Comparison of ENCODE assay signal across 27 cellular contexts in genomic region chr2:41038408-41038807, GRCh38.
DNase-seq lines count a peak whose midpoint lies in the region; ATAC-seq, FAIRE-seq and TF ChIP-seq lines count a peak whose summit lies in the region.
"Had no signal": no experiment of that assay in that cellular context is flagged by ENCODE, and none has a peak within 500 bp of the region (broad histone marks: within the 10 kb centered on the region; RNA-seq: fewer than 3 reads in every experiment).

No MANE protein-coding gene starts in this region.

- TF ChIP-seq CTCF in A549 (IDR thresholded peaks at IDR 0.05) (no peak), bronchial epithelial cell (IDR thresholded peaks at IDR 0.05; ENCODE audit: insufficient read depth, low read length, severe bottlenecking) (no peak), hepatocyte (IDR thresholded peaks at IDR 0.05; ENCODE audit: poor library complexity) (no peak), A673 (conservative IDR thresholded peaks at IDR 0.05; ENCODE audit: low read depth, low read length) (no peak)

- H3K4me3 Mint-ChIP-seq in activated CD8-positive, alpha-beta memory T cell treated with anti-CD3 and anti-CD28 coated beads, Interleukin-2, amount 10 ng/mL, durations not matched to agents 7 days and 5 days: no peak overlapping the region
- H3K4me3 Mint-ChIP-seq: activated B cell treated with CpG ODN at 0.5 μM for 24 hours; activated CD8-positive, alpha-beta T cell treated with anti-CD3 and anti-CD28 coated beads for 36 hours; activated T-cell treated with anti-CD3 and anti-CD28 coated beads, Interleukin-2, amount 50 U/mL, for 4 hours; CD4-positive, CD25-positive, alpha-beta regulatory T cell; mesothelial cell of epicardium; nephron; stimulated activated naive B cell treated with anti-CD40 and anti-IgM and Interleukin-4, amounts not matched to agents 10 μg/mL and 1 μg/mL and 100 μg/mL, for 72 hours; T-helper 1 cell treated with Interleukin-12 subunit alpha and Interleukin-12 subunit beta and Interleukin-4 antibody, amounts not matched to agents 30 μg/mL and 1 μg/mL, for 36 hours had no signal

- no peak overlapping the region for H2AFZ ChIP-seq in hepatocyte

- H3K9me2 ChIP-seq in hepatocyte (replicated peaks; ENCODE audit: insufficient read depth): no peaks in the 10 kb centered on the region

- BruUV-seq in A673 (replicated peaks; lab: Mats Ljungman, UMichigan): no TSS peak

- H3K9me3 Mint-ChIP-seq in activated CD8-positive, alpha-beta memory T cell treated with anti-CD3 and anti-CD28 coated beads, Interleukin-2, amount 10 ng/mL, durations not matched to agents 7 days and 5 days (ENCODE audit: low read depth): peaks cover 4% of the 10 kb centered on the region
- H3K9me3 Mint-ChIP-seq: activated B cell treated with CpG ODN at 0.5 μM for 24 hours; nephron; stimulated activated naive B cell treated with anti-CD40 and anti-IgM and Interleukin-4, amounts not matched to agents 10 μg/mL and 1 μg/mL and 100 μg/mL, for 72 hours; T-helper 1 cell treated with Interleukin-12 subunit alpha and Interleukin-12 subunit beta and Interleukin-4 antibody, amounts not matched to agents 30 μg/mL and 1 μg/mL, for 36 hours had no signal

- H3K4me1 ChIP-seq in A549: no peaks in the 10 kb centered on the region
- peaks cover 6% of the 10 kb centered on the region for H3K4me1 ChIP-seq in hepatocyte (ENCODE audit: insufficient read depth)
- no peaks in the 10 kb centered on the region for H3K4me1 ChIP-seq in A673 (ENCODE audit: insufficient read depth, low read length, poor library complexity, severe bottlenecking)

- H3K27ac ChIP-seq in A549 (no peak overlapping the region), hepatocyte (peak overlapping the region; percentile 29), A673 (ENCODE audit: low read depth, low read length, poor library complexity, severe bottlenecking) (no peak overlapping the region)
- H3K27ac ChIP-seq: cardiac muscle cell had no signal

- H3K4me2 ChIP-seq in A549 (no peak overlapping the region), hepatocyte (no peak overlapping the region)

- H3K27ac Mint-ChIP-seq in activated CD8-positive, alpha-beta memory T cell treated with anti-CD3 and anti-CD28 coated beads, Interleukin-2, amount 10 ng/mL, durations not matched to agents 7 days and 5 days: no peak overlapping the region
- H3K27ac Mint-ChIP-seq: activated B cell treated with CpG ODN at 0.5 μM for 24 hours; activated CD8-positive, alpha-beta T cell treated with anti-CD3 and anti-CD28 coated beads for 36 hours; activated naive CD4-positive, alpha-beta T cell treated with anti-CD3 and anti-CD28 coated beads, Interleukin-2, amount 50 U/mL, for 72 hours; CD4-positive, CD25-positive, alpha-beta regulatory T cell; mesothelial cell of epicardium; nephron; stimulated activated naive B cell treated with anti-CD40 and anti-IgM and Interleukin-4, amounts not matched to agents 10 μg/mL and 1 μg/mL and 100 μg/mL, for 72 hours; T-helper 1 cell treated with Interleukin-12 subunit alpha and Interleukin-12 subunit beta and Interleukin-4 antibody, amounts not matched to agents 30 μg/mL and 1 μg/mL, for 36 hours had no signal

- no peak for ATAC-seq in A549
- no peak for ATAC-seq in activated CD8-positive, alpha-beta memory T cell treated with anti-CD3 and anti-CD28 coated beads, Interleukin-2, amount 10 ng/mL, durations not matched to agents 7 days and 5 days
- ATAC-seq: activated CD8-positive, alpha-beta T cell treated with anti-CD3 and anti-CD28 coated beads for 36 hours; activated naive CD4-positive, alpha-beta T cell treated with anti-CD3 and anti-CD28 coated beads, Interleukin-2, amount 50 U/mL, for 72 hours; activated T-cell treated with anti-CD3 and anti-CD28 coated beads, Interleukin-2, amount 50 U/mL, for 4 hours; esophagus mucosa; K562; stimulated activated naive B cell treated with anti-CD40 and anti-IgM and Interleukin-4, amounts not matched to agents 10 μg/mL and 1 μg/mL and 100 μg/mL, for 72 hours had no signal

- TF ChIP-seq RAD21 in A549 (conservative IDR thresholded peaks at IDR 0.05 in 1 of 2, IDR thresholded peaks at IDR 0.05 in 1 of 2): no peak

- TF ChIP-seq POLR2A in A549 (IDR thresholded peaks at IDR 0.05; ENCODE audit: low read length): no peak

- H3K27me3 Mint-ChIP-seq in activated CD8-positive, alpha-beta memory T cell treated with anti-CD3 and anti-CD28 coated beads, Interleukin-2, amount 10 ng/mL, durations not matched to agents 7 days and 5 days: no peaks in the 10 kb centered on the region
- H3K27me3 Mint-ChIP-seq: activated B cell treated with CpG ODN at 0.5 μM for 24 hours; activated CD8-positive, alpha-beta T cell treated with anti-CD3 and anti-CD28 coated beads for 36 hours; CD4-positive, CD25-positive, alpha-beta regulatory T cell; stimulated activated naive B cell treated with anti-CD40 and anti-IgM and Interleukin-4, amounts not matched to agents 10 μg/mL and 1 μg/mL and 100 μg/mL, for 72 hours had no signal

- FAIRE-seq in A549 (lab: Jason Lieb, UNC) (peak; percentile 59), bronchial epithelial cell (lab: Jason Lieb, UNC) (no peak)
- FAIRE-seq: A204.1, K562 had no signal

- H3K4me3 ChIP-seq in A549 (no peak overlapping the region), bronchial epithelial cell (ENCODE audit: low read depth, low read length) (no peak overlapping the region), hepatocyte (no peak overlapping the region), A673 (ENCODE audit: low read depth, low read length, poor library complexity, severe bottlenecking) (no peak overlapping the region)
- H3K4me3 ChIP-seq: cardiac muscle cell, K562 had no signal

- H3K27me3 ChIP-seq in bronchial epithelial cell (ENCODE audit: control insufficient read depth, insufficient read depth, low read length) (no peaks in the 10 kb centered on the region), hepatocyte (no peaks in the 10 kb centered on the region), A673 (replicated peaks; ENCODE audit: insufficient read depth, low read depth, low read length, poor library complexity) (no peaks in the 10 kb centered on the region)
- H3K27me3 ChIP-seq: cardiac muscle cell had no signal

- no peaks in the 10 kb centered on the region for H3K9me3 ChIP-seq in A549
- no peaks in the 10 kb centered on the region for H3K9me3 ChIP-seq in hepatocyte (ENCODE audit: low read depth)
- no peaks in the 10 kb centered on the region for H3K9me3 ChIP-seq in A673 (ENCODE audit: low read depth, low read length, poor library complexity, severe bottlenecking)

- intact Hi-C loops in cardiac septum (cut with DNase I) (no loop called here), A673 (cut with micrococcal nuclease; ENCODE audit: unreplicated experiment) (no loop called here)

- H3K4me1 Mint-ChIP-seq in activated CD8-positive, alpha-beta memory T cell treated with anti-CD3 and anti-CD28 coated beads, Interleukin-2, amount 10 ng/mL, durations not matched to agents 7 days and 5 days: no peaks in the 10 kb centered on the region
- H3K4me1 Mint-ChIP-seq: activated B cell treated with CpG ODN at 0.5 μM for 24 hours; CD4-positive, CD25-positive, alpha-beta regulatory T cell; nephron; stimulated activated naive B cell treated with anti-CD40 and anti-IgM and Interleukin-4, amounts not matched to agents 10 μg/mL and 1 μg/mL and 100 μg/mL, for 72 hours had no signal

- no peak for TF ChIP-seq EP300 in A549 (IDR thresholded peaks at IDR 0.05)

- H3K36me3 ChIP-seq in bronchial epithelial cell (ENCODE audit: control insufficient read depth, insufficient read depth, low read length) (no peaks in the 10 kb centered on the region), hepatocyte (replicated peaks; ENCODE audit: insufficient read depth, low read depth) (no peaks in the 10 kb centered on the region), A673 (ENCODE audit: insufficient read depth, low read length, poor library complexity, severe bottlenecking) (no peaks in the 10 kb centered on the region)
- H3K36me3 ChIP-seq: cardiac muscle cell had no signal

- no peaks in the 10 kb centered on the region for H3K79me2 ChIP-seq in hepatocyte

- no peaks in the 10 kb centered on the region for H4K20me1 ChIP-seq in hepatocyte (ENCODE audit: insufficient read depth, poor library complexity, severe bottlenecking)

- POLR2A ChIA-PET in A549 (lab: Yijun Ruan, JAX): no interaction called here
- POLR2A ChIA-PET in A673 (lab: Charles Lee; ENCODE audit: low non-redundant PET): no interaction called here

- DNase-seq in A549 (ENCODE audit: low read depth in 1 of 2, low spot score in 1 of 2): no peak
- peak; percentile 31 for DNase-seq in HS-5 (ENCODE audit: low read depth)
- peak; percentile 70 for DNase-seq in bronchial epithelial cell (ENCODE audit: low read depth)
- peak; percentile 16 for DNase-seq in hepatocyte (ENCODE audit: low spot score)
- DNase-seq in cardiac septum (ENCODE audit: low spot score): no peak
- DNase-seq in activated CD8-positive, alpha-beta memory T cell treated with anti-CD3 and anti-CD28 coated beads, Interleukin-2, amount 10 ng/mL, durations not matched to agents 7 days and 5 days: no peak
- no peak for DNase-seq in NCI-H1417 (lab: John Stamatoyannopoulos, UW)
- DNase-seq in A673 (ENCODE audit: low spot score): no peak
- DNase-seq: activated B cell treated with CpG ODN at 0.5 μM for 24 hours; activated CD8-positive, alpha-beta T cell treated with anti-CD3 and anti-CD28 coated beads for 36 hours; activated T-cell treated with anti-CD3 and anti-CD28 coated beads, Interleukin-2, amount 50 U/mL, for 4 hours; CD4-positive, CD25-positive, alpha-beta regulatory T cell; DMS79 treated with DMSO at 0.1 percent for 48 hours; H7; hippocampal formation; kidney glomerular epithelial cell; NCI-H1048; NCI-H526 treated with DMSO at 0.1 percent for 48 hours; stimulated activated naive B cell treated with anti-CD40 and anti-IgM and Interleukin-4, amounts not matched to agents 10 μg/mL and 1 μg/mL and 100 μg/mL, for 72 hours had no signal

- H3K36me3 Mint-ChIP-seq in activated CD8-positive, alpha-beta memory T cell treated with anti-CD3 and anti-CD28 coated beads, Interleukin-2, amount 10 ng/mL, durations not matched to agents 7 days and 5 days: no peaks in the 10 kb centered on the region
- H3K36me3 Mint-ChIP-seq: activated naive CD4-positive, alpha-beta T cell treated with anti-CD3 and anti-CD28 coated beads, Interleukin-2, amount 50 U/mL, for 72 hours; CD4-positive, CD25-positive, alpha-beta regulatory T cell; stimulated activated naive B cell treated with anti-CD40 and anti-IgM and Interleukin-4, amounts not matched to agents 10 μg/mL and 1 μg/mL and 100 μg/mL, for 72 hours had no signal

- CTCF ChIA-PET in A549 (lab: Yijun Ruan, JAX) (no interaction called here), A673 (lab: Charles Lee) (no interaction called here)
- CTCF ChIA-PET in activated CD8-positive, alpha-beta memory T cell treated with anti-CD3 and anti-CD28 coated beads, Interleukin-2, amount 10 ng/mL, durations not matched to agents 7 days and 5 days (lab: Charles Lee): no interaction called here

TF ChIP-seq in A549, 52 proteins besides CTCF, POLR2A, EP300 and RAD21 (continues in another document):
- TF ChIP-seq EHF (CRISPR knock-in tag; IDR thresholded peaks at IDR 0.05) (no peak), FOSB (CRISPR knock-in tag; IDR thresholded peaks at IDR 0.05) (no peak), HOXB13 (CRISPR knock-in tag; IDR thresholded peaks at IDR 0.05; ENCODE audit: low read depth) (no peak)

Comparison
In these comparisons a context has a peak if more than half of its experiments do, and no peak if none do; other contexts are left out.
1. DNase-seq: peak in HS-5 (single experiment), bronchial epithelial cell (single experiment) and hepatocyte (single experiment); none in A549 (0 of 2), cardiac septum (single experiment), activated CD8-positive, alpha-beta memory T cell treated with anti-CD3 and anti-CD28 coated beads, Interleukin-2, amount 10 ng/mL, durations not matched to agents 7 days and 5 days (single experiment), NCI-H1417 (0 of 3) and A673 (single experiment).